Comparison of ENCODE assay signal across 8 cellular contexts in the genomic region with DNA sequence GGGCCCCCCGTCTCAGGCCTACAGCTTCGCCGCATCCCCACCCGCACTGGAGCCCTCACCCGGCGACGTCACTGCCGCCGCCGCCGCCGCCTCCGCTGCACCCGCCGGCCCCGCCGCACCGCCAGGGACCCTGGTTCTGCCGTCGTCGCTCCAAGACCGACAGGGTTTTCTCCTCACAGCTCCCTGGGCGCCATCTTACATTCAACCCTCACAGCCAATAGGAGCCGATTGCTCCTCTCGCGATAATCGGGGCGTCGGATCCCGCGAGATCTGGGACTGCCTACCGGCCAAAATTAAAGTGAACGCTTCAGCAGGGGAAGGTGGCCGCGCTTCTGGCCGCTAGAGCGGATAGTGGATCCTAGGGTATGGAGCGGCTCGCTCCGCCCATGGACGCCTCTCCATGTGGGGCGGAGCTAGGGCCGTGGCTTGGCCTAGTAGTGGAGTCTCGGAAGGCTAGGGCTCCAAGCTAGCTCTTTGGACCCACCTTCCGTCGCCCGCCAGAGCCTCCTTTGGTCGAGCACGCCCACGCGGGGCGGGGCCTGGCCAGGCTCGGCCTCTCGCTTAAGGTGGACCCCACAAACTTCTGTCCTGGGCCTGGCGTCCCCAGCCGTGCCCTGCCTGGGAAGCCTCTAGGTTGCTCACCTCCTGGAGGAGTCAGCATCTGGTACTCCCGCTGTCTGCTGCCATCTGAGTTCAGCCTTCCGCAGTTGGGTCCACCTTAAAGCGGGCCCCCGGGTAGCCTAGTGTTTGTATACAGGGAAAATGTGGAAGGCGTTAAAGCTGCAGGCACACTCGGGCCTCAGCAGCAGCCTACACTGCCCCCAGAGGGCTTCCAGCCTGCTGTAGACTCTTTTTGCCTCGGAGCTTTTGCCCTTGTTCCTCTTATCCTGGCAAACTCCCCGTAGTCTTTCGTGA. TPM values are rescaled to one million over a fixed set of nuclear protein-coding genes. Genes with fewer than 3 reads are reported as not detected.
DNase-seq lines count a peak whose midpoint lies in the region; ATAC-seq and TF ChIP-seq lines count a peak whose summit lies in the region.

A gene with protein sequence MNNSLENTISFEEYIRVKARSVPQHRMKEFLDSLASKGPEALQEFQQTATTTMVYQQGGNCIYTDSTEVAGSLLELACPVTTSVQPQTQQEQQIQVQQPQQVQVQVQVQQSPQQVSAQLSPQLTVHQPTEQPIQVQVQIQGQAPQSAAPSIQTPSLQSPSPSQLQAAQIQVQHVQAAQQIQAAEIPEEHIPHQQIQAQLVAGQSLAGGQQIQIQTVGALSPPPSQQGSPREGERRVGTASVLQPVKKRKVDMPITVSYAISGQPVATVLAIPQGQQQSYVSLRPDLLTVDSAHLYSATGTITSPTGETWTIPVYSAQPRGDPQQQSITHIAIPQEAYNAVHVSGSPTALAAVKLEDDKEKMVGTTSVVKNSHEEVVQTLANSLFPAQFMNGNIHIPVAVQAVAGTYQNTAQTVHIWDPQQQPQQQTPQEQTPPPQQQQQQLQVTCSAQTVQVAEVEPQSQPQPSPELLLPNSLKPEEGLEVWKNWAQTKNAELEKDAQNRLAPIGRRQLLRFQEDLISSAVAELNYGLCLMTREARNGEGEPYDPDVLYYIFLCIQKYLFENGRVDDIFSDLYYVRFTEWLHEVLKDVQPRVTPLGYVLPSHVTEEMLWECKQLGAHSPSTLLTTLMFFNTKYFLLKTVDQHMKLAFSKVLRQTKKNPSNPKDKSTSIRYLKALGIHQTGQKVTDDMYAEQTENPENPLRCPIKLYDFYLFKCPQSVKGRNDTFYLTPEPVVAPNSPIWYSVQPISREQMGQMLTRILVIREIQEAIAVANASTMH (minus strand): TSS at position 219 of the 915 bp plus-strand sequence. CDS start 17,054 bp downstream, outside the sequence.

- 0% methylated on average over 44 to 45 of the region's 65 CpGs for WGBS in lower leg skin, 2 donors

- POLR2A ChIA-PET in CD8-positive, alpha-beta T cell (lab: Charles Lee): interaction anchor here (0.6 to 4.1 kb wide), 28 partner anchors 10 to 1935 kb away, joined by 3 to 51 read pairs (median 6); a partner anchor contains a TSS
- POLR2A ChIA-PET in activated CD4-positive, alpha-beta memory T cell treated with anti-CD3 and anti-CD28 coated beads for 36 hours (lab: Charles Lee): interaction anchor here (0.5 to 3.5 kb wide), 21 partner anchors 10 to 377 kb away, joined by 3 to 37 read pairs (median 6); a partner anchor contains a TSS

- H3K27ac Mint-ChIP-seq in CD8-positive, alpha-beta T cell: peak within 1 kb of the TSS; percentile 99
- H3K27ac Mint-ChIP-seq in activated CD4-positive, alpha-beta memory T cell treated with anti-CD3 and anti-CD28 coated beads for 36 hours: peak within 1 kb of the TSS; percentile 95

- peaks cover 33% of the 10 kb centered on the region for H3K4me1 ChIP-seq in CD8-positive, alpha-beta T cell (ENCODE audit: insufficient read depth, low read length)

- H3K4me3 ChIP-seq in CD8-positive, alpha-beta T cell (ENCODE audit: low read depth, low read length): peak within 1 kb of the TSS; percentile 95
- H3K4me3 ChIP-seq in dorsolateral prefrontal cortex (peak within 1 kb of the TSS; percentile 60 to 99 (median 91)), lower leg skin (ENCODE audit: low read depth, poor library complexity, severe bottlenecking) (peak within 1 kb of the TSS; percentile 81)

- CTCF ChIA-PET in CD8-positive, alpha-beta T cell (lab: Charles Lee): interaction anchor here (0.9 to 3.0 kb wide), 11 partner anchors 10 to 104 kb away, joined by 3 to 9 read pairs (median 4); a partner anchor contains a TSS
- CTCF ChIA-PET in activated CD4-positive, alpha-beta memory T cell treated with anti-CD3 and anti-CD28 coated beads for 36 hours (lab: Charles Lee): interaction anchor here (0.6 to 3.5 kb wide), 27 partner anchors 8 to 658 kb away, joined by 3 to 27 read pairs (median 4); a partner anchor contains a TSS

- peaks cover 34% of the 10 kb centered on the region for H3K36me3 Mint-ChIP-seq in CD8-positive, alpha-beta T cell
- peaks cover 28% of the 10 kb centered on the region for H3K36me3 Mint-ChIP-seq in activated CD4-positive, alpha-beta memory T cell treated with anti-CD3 and anti-CD28 coated beads for 36 hours

- intact Hi-C loops in CD8-positive, alpha-beta T cell (cut with DNase I, micrococcal nuclease): loop anchor here (1.0 to 10.0 kb wide), 21 partner anchors 10 to 654 kb away; a partner anchor contains a TSS
- intact Hi-C loops in activated CD4-positive, alpha-beta memory T cell treated with anti-CD3 and anti-CD28 coated beads for 36 hours (cut with micrococcal nuclease): loop anchor here (1.0 to 10.0 kb wide), 12 partner anchors 10 to 377 kb away; a partner anchor contains a TSS
- intact Hi-C loops in dorsolateral prefrontal cortex (cut with DNase I): loop anchor here (1.0 to 5.0 kb wide), 6 partner anchors 10 to 318 kb away; a partner anchor contains a TSS
- intact Hi-C loops in lower leg skin (cut with DNase I; ENCODE audit: low total_unique reads): no loop called here

- H3K9me3 Mint-ChIP-seq in CD8-positive, alpha-beta T cell: no peaks in the 10 kb centered on the region
- H3K9me3 Mint-ChIP-seq in activated CD4-positive, alpha-beta memory T cell treated with anti-CD3 and anti-CD28 coated beads for 36 hours: no peaks in the 10 kb centered on the region

- H3K4me1 Mint-ChIP-seq in CD8-positive, alpha-beta T cell (ENCODE audit: low read depth): peaks cover 37% of the 10 kb centered on the region
- H3K4me1 Mint-ChIP-seq in activated CD4-positive, alpha-beta memory T cell treated with anti-CD3 and anti-CD28 coated beads for 36 hours (ENCODE audit: low read depth): peaks cover 35% of the 10 kb centered on the region

- peaks cover 9% of the 10 kb centered on the region for H3K36me3 ChIP-seq in CD8-positive, alpha-beta T cell (ENCODE audit: insufficient read depth, low read length)

- H3K9me3 ChIP-seq in CD8-positive, alpha-beta T cell (ENCODE audit: low read length): no peaks in the 10 kb centered on the region

- peak; percentile 90 to 98 (median 93) for DNase-seq in CD8-positive, alpha-beta T cell
- DNase-seq in HK-2 (ENCODE audit: unreplicated experiment) (peak; percentile 93), NCI-H82 treated with DMSO at 0.1 percent for 48 hours (lab: John Stamatoyannopoulos, UW; ENCODE audit: unreplicated experiment) (peak; percentile 89), dorsolateral prefrontal cortex (peak; percentile 89 to 97 (median 96)), lower leg skin (ENCODE audit: low spot score in 2 of 2) (peak; percentile 97 to 99)
- DNase-seq in activated CD4-positive, alpha-beta memory T cell treated with anti-CD3 and anti-CD28 coated beads for 36 hours: peak; percentile 98
- DNase-seq in stimulated activated CD4-positive, alpha-beta T cell treated with anti-CD3 and anti-CD28 coated beads, Interleukin-4, amount 100 ng/mL, for 48 hours (ENCODE audit: low read depth in 2 of 2): peak; percentile 89 to 96

- H3K27me3 Mint-ChIP-seq in CD8-positive, alpha-beta T cell (ENCODE audit: low read depth): no peaks in the 10 kb centered on the region
- no peaks in the 10 kb centered on the region for H3K27me3 Mint-ChIP-seq in activated CD4-positive, alpha-beta memory T cell treated with anti-CD3 and anti-CD28 coated beads for 36 hours

- H3K27me3 ChIP-seq in CD8-positive, alpha-beta T cell (ENCODE audit: insufficient read depth, low read length): no peaks in the 10 kb centered on the region
- no peaks in the 10 kb centered on the region for H3K27me3 ChIP-seq in dorsolateral prefrontal cortex

- H3K4me3 Mint-ChIP-seq in CD8-positive, alpha-beta T cell: peak within 1 kb of the TSS; percentile 91
- H3K4me3 Mint-ChIP-seq in activated CD4-positive, alpha-beta memory T cell treated with anti-CD3 and anti-CD28 coated beads for 36 hours: peak within 1 kb of the TSS; percentile 90

- H3K27ac ChIP-seq in CD8-positive, alpha-beta T cell (ENCODE audit: low read depth, low read length): peak within 1 kb of the TSS; percentile 81
- H3K27ac ChIP-seq in dorsolateral prefrontal cortex: peak within 1 kb of the TSS; percentile 81 to 100 (median 96)

- no peak for TF ChIP-seq POLR2A in lower leg skin (IDR thresholded peaks at IDR 0.05)

- TF ChIP-seq CTCF in CD8-positive, alpha-beta T cell (IDR thresholded peaks at IDR 0.05): peak; percentile 67
- TF ChIP-seq CTCF in dorsolateral prefrontal cortex (IDR thresholded peaks at IDR 0.05 in 54 of 56, conservative IDR thresholded peaks at IDR 0.05 in 2 of 56; ENCODE audit: low read depth in 1 of 56, partially characterized antibody in 56 of 56) (peak in 45 of 56 donors; percentile 8 to 65 (median 33)), lower leg skin (IDR thresholded peaks at IDR 0.05) (no peak)

- peak; percentile 77 for ATAC-seq in CD8-positive, alpha-beta T cell
- ATAC-seq in GM19452 (IDR thresholded peaks at IDR 0.05; ENCODE audit: unreplicated experiment): peak; percentile 80

RNA-seq across cellular contexts. Expression of the gene that starts here (rescaled TPM):
- total RNA-seq in CD8-positive, alpha-beta T cell: 100 to 1,000 TPM; 232 to 246 TPM
- total RNA-seq in activated CD4-positive, alpha-beta memory T cell treated with anti-CD3 and anti-CD28 coated beads for 36 hours: 100 to 1,000 TPM; 124 to 128 TPM
- total RNA-seq in dorsolateral prefrontal cortex (100 to 1,000 TPM in 116 of 120 experiments, 10 to 100 TPM in 4; 86.4 to 157 (median 121) TPM), lower leg skin (100 to 1,000 TPM in 1 of 4 donors, 10 to 100 TPM in 3; 72.4 to 106 (median 84.2) TPM)

Comparison
In these comparisons a context has a peak if more than half of its experiments do, and no peak if none do; other contexts are left out.
1. Peak in every context shown above with its lines: DNase-seq, ATAC-seq, H3K4me3 ChIP-seq and H3K27ac ChIP-seq.
2. CTCF ChIP-seq: peak in CD8-positive, alpha-beta T cell (single experiment) and dorsolateral prefrontal cortex (45 of 56); none in lower leg skin (0 of 3).